14 cellular contexts compared by ENCODE assay signal in genomic region chr2:30310411-30310810, GRCh38.
A peak's percentile ranks its signal among the peaks of the same experiment; 100 is the strongest.
DNase-seq lines count a peak whose midpoint lies in the region; ATAC-seq, FAIRE-seq and TF ChIP-seq lines count a peak whose summit lies in the region.
"Had no signal": no experiment of that assay in that cellular context is flagged by ENCODE, and none has a peak within 500 bp of the region (broad histone marks: within the 10 kb centered on the region; RNA-seq: fewer than 3 reads in every experiment).

No MANE protein-coding gene starts in this region.

- H3K4me3 Mint-ChIP-seq in CD4-positive, CD25-positive, alpha-beta regulatory T cell = no peak overlapping the region
- H3K4me3 Mint-ChIP-seq in activated T-helper 17 cell treated with anti-CD3 and anti-CD28 coated beads, Interleukin-2, amount 50 U/mL, for 72 hours = no peak overlapping the region
- H3K4me3 Mint-ChIP-seq in naive thymus-derived CD4-positive, alpha-beta T cell = peak overlapping the region in 5 of 10 donors; percentile 19 to 65 (median 51)

- no peak for ATAC-seq in CD4-positive, CD25-positive, alpha-beta regulatory T cell (ENCODE audit: low read depth in 2 of 2)
- no peak for ATAC-seq in activated T-helper 17 cell treated with anti-CD3 and anti-CD28 coated beads, Interleukin-2, amount 50 U/mL, for 72 hours (replicated peaks)
- ATAC-seq in naive thymus-derived CD4-positive, alpha-beta T cell = no peak
- ATAC-seq in GM21619 (IDR thresholded peaks at IDR 0.05; ENCODE audit: unreplicated experiment) = no peak
- no peak for ATAC-seq in HG03460 (IDR thresholded peaks at IDR 0.05; ENCODE audit: unreplicated experiment)

- FAIRE-seq in GM19239 (lab: Jason Lieb, UNC) = peak; percentile 45

- H3K4me3 ChIP-seq in CD4-positive, CD25-positive, alpha-beta regulatory T cell (ENCODE audit: low read depth, low read length) = no peak overlapping the region
- H3K4me3 ChIP-seq in naive thymus-derived CD4-positive, alpha-beta T cell (ENCODE audit: low read length) = no peak overlapping the region
- no peak overlapping the region for H3K4me3 ChIP-seq in BE2C (ENCODE audit: low read depth, low read length)

- no peaks in the 10 kb centered on the region for H3K9me3 ChIP-seq in CD4-positive, CD25-positive, alpha-beta regulatory T cell (ENCODE audit: control insufficient read depth in 2 of 2, low read length in 2 of 2)
- H3K9me3 ChIP-seq in naive thymus-derived CD4-positive, alpha-beta T cell (ENCODE audit: control insufficient read depth in 2 of 3, low read length in 3 of 3) = no peaks in the 10 kb centered on the region
- no peaks in the 10 kb centered on the region for H3K9me3 ChIP-seq in BE2C

- H3K27ac ChIP-seq in CD4-positive, CD25-positive, alpha-beta regulatory T cell (ENCODE audit: insufficient read depth, low read length, poor library complexity, severe bottlenecking) = no peak overlapping the region
- no peak overlapping the region for H3K27ac ChIP-seq in naive thymus-derived CD4-positive, alpha-beta T cell (ENCODE audit: low read depth, low read length)
- H3K27ac ChIP-seq: RWPE1 had no signal

- peaks cover 0 to 31% (median 16%) of the 10 kb centered on the region in 4 donors for H3K4me1 Mint-ChIP-seq in CD4-positive, CD25-positive, alpha-beta regulatory T cell
- H3K4me1 Mint-ChIP-seq in activated T-helper 17 cell treated with anti-CD3 and anti-CD28 coated beads, Interleukin-2, amount 50 U/mL, for 72 hours = peaks cover 28% of the 10 kb centered on the region
- peaks cover 23 to 63% (median 51%) of the 10 kb centered on the region in 7 donors for H3K4me1 Mint-ChIP-seq in naive thymus-derived CD4-positive, alpha-beta T cell

- no peaks in the 10 kb centered on the region for H3K36me3 Mint-ChIP-seq in CD4-positive, CD25-positive, alpha-beta regulatory T cell
- no peaks in the 10 kb centered on the region for H3K36me3 Mint-ChIP-seq in activated T-helper 17 cell treated with anti-CD3 and anti-CD28 coated beads, Interleukin-2, amount 50 U/mL, for 72 hours (ENCODE audit: low read depth)
- H3K36me3 Mint-ChIP-seq in naive thymus-derived CD4-positive, alpha-beta T cell = peaks cover 0 to 8% (median 6%) of the 10 kb centered on the region in 5 donors

- H3K27me3 Mint-ChIP-seq in CD4-positive, CD25-positive, alpha-beta regulatory T cell = no peaks in the 10 kb centered on the region
- no peaks in the 10 kb centered on the region for H3K27me3 Mint-ChIP-seq in activated T-helper 17 cell treated with anti-CD3 and anti-CD28 coated beads, Interleukin-2, amount 50 U/mL, for 72 hours
- H3K27me3 Mint-ChIP-seq in naive thymus-derived CD4-positive, alpha-beta T cell = no peaks in the 10 kb centered on the region

- peak overlapping the region in 2 of 3 donors; percentile 72 to 81 for H3K27ac Mint-ChIP-seq in CD4-positive, CD25-positive, alpha-beta regulatory T cell
- H3K27ac Mint-ChIP-seq in activated T-helper 17 cell treated with anti-CD3 and anti-CD28 coated beads, Interleukin-2, amount 50 U/mL, for 72 hours = peak overlapping the region; percentile 53
- H3K27ac Mint-ChIP-seq in naive thymus-derived CD4-positive, alpha-beta T cell = peak overlapping the region in 6 of 9 donors; percentile 25 to 80 (median 69)

- peaks cover 0 to 1% (median 0%) of the 10 kb centered on the region in 7 donors for H3K9me3 Mint-ChIP-seq in CD4-positive, CD25-positive, alpha-beta regulatory T cell
- H3K9me3 Mint-ChIP-seq in activated T-helper 17 cell treated with anti-CD3 and anti-CD28 coated beads, Interleukin-2, amount 50 U/mL, for 72 hours = no peaks in the 10 kb centered on the region
- peaks cover 0 to 17% (median 4%) of the 10 kb centered on the region in 11 donors for H3K9me3 Mint-ChIP-seq in naive thymus-derived CD4-positive, alpha-beta T cell

- in situ Hi-C loops in GM13977 (cut with MboI; ENCODE audit: low pct_unique_long_range_greater_than_20kb, low sequenced_read_pairs, unreplicated experiment) = no loop called here

- CTCF ChIA-PET in naive thymus-derived CD4-positive, alpha-beta T cell (lab: Charles Lee) = interaction anchor here (0.6 to 1.0 kb wide), 2 partner anchors 70 to 153 kb away, joined by 3 read pairs; no protein-coding TSS in a partner anchor

- POLR2A ChIA-PET in naive thymus-derived CD4-positive, alpha-beta T cell (lab: Charles Lee) = interaction anchor here (0.7 to 1.3 kb wide), 6 partner anchors 9 to 111 kb away, joined by 3 to 4 read pairs (median 3); no protein-coding TSS in a partner anchor

- DNase-seq in CD4-positive, CD25-positive, alpha-beta regulatory T cell = no peak
- no peak for DNase-seq in GM19239 (ENCODE audit: insufficient read length, low spot score)
- DNase-seq in naive thymus-derived CD4-positive, alpha-beta T cell = no peak
- no peak for DNase-seq in GM13977 (ENCODE audit: low spot score)
- DNase-seq in BE2C = no peak
- DNase-seq: HCEC 1CT, NCI-H1436 treated with DMSO at 0.1 percent for 48 hours, NCI-H2081 treated with DMSO at 0.1 percent for 48 hours, NCI-H2227 treated with DMSO at 0.1 percent for 48 hours, NCI-H526 had no signal

- H3K36me3 ChIP-seq in CD4-positive, CD25-positive, alpha-beta regulatory T cell (ENCODE audit: control insufficient read depth, insufficient read depth, low read length) = no peaks in the 10 kb centered on the region
- no peaks in the 10 kb centered on the region for H3K36me3 ChIP-seq in naive thymus-derived CD4-positive, alpha-beta T cell (ENCODE audit: control insufficient read depth in 2 of 3, insufficient read depth in 3 of 3, low read length in 3 of 3)
- H3K36me3 ChIP-seq in BE2C = no peaks in the 10 kb centered on the region

- H3K27me3 ChIP-seq in CD4-positive, CD25-positive, alpha-beta regulatory T cell (ENCODE audit: control insufficient read depth, insufficient read depth, low read length) = no peaks in the 10 kb centered on the region
- H3K27me3 ChIP-seq in naive thymus-derived CD4-positive, alpha-beta T cell (ENCODE audit: control insufficient read depth in 2 of 2, insufficient read depth in 2 of 2, low read length in 2 of 2) = no peaks in the 10 kb centered on the region
- no peaks in the 10 kb centered on the region for H3K27me3 ChIP-seq in BE2C

- TF ChIP-seq CTCF in GM13977 (IDR thresholded peaks at IDR 0.05; ENCODE audit: extremely low read depth, insufficient read depth, missing control alignments) = no peak
- TF ChIP-seq CTCF in BE2C (IDR thresholded peaks at IDR 0.05; ENCODE audit: low read depth, low read length) = no peak

- intact Hi-C loops in naive thymus-derived CD4-positive, alpha-beta T cell (cut with micrococcal nuclease) = no loop called here

- H3K4me1 ChIP-seq in CD4-positive, CD25-positive, alpha-beta regulatory T cell (ENCODE audit: control insufficient read depth, insufficient read depth, low read length, poor library complexity, severe bottlenecking) = peaks cover 15% of the 10 kb centered on the region
- H3K4me1 ChIP-seq in naive thymus-derived CD4-positive, alpha-beta T cell (ENCODE audit: control insufficient read depth in 2 of 2, insufficient read depth in 2 of 2, low read length in 2 of 2) = peaks cover 6 to 30% of the 10 kb centered on the region in 2 donors
- H3K4me1 ChIP-seq in BE2C = no peaks in the 10 kb centered on the region
